In the genomic region with DNA sequence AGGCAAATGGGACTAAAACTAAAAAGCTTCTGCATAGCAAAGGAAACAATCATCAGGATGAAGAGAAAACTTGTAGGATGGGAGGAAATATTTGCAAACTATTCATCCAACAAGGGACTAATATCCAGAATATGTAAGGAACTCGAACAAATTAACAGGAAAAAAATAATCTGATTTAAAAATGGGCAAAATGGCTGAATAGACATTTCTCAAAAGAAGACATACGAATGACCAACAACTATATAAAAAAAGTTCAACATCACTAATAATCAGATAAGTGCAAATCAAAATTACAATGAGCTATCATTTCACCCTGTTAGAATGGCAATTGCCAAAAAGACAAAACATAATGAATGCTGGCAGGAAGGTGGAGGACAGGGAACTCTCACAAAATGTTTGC, we compare ENCODE assay signal across 35 cellular contexts. TPM values are rescaled to one million over a fixed set of nuclear protein-coding genes. Genes with fewer than 3 reads are reported as not detected.
"Had no signal": no experiment of that assay in that cellular context is flagged by ENCODE, and none has a peak within 500 bp of the region (broad histone marks: within the 10 kb centered on the region; RNA-seq: fewer than 3 reads in every experiment).

No MANE protein-coding gene starts in this region.

- H3K4me2 ChIP-seq: neural progenitor cell, smooth muscle cell had no signal

- H3K4me3 ChIP-seq: neural progenitor cell, ovary, psoas muscle, skin epidermis, smooth muscle cell, spleen, suprapubic skin, testis, tibial artery, transverse colon, upper lobe of right lung, uterus had no signal

- ATAC-seq: naive thymus-derived CD4-positive, alpha-beta T cell; natural killer cell; psoas muscle; right cardiac atrium; sciatic nerve; stimulated activated memory B cell treated with anti-CD40 and anti-IgM and Interleukin-4, amounts not matched to agents 10 μg/mL and 1 μg/mL and 100 μg/mL, for 72 hours; stimulated activated naive CD8-positive, alpha-beta T cell treated with anti-CD3 and anti-CD28 coated beads, Interleukin-15, amount 100 ng/mL, for 72 hours; stimulated activated naive CD8-positive, alpha-beta T cell treated with anti-CD3 and anti-CD28 coated beads, Interleukin-15, Interleukin-2, amounts not matched to agents 100 U/mL and 50 U/mL, for 24 hours; upper lobe of right lung had no signal

- H3K4me1 ChIP-seq: neural progenitor cell, parathyroid adenoma, psoas muscle, spleen, suprapubic skin, testis, tibial artery, transverse colon, upper lobe of right lung, uterus had no signal

- H3K9ac ChIP-seq: neural progenitor cell, parathyroid adenoma had no signal

- H3K27ac ChIP-seq: neural progenitor cell, ovary, parathyroid adenoma, psoas muscle, skin epidermis, spleen, suprapubic skin, testis, tibial artery, transverse colon, upper lobe of right lung, uterus had no signal

- H2AFZ ChIP-seq: neural progenitor cell, parathyroid adenoma had no signal

- H3K27me3 ChIP-seq: ovary, spleen, suprapubic skin, testis, tibial artery, transverse colon, upper lobe of right lung, uterus had no signal

- H3K36me3 ChIP-seq: neural progenitor cell, ovary, spleen, suprapubic skin, tibial artery, transverse colon, upper lobe of right lung, uterus had no signal

- H3K9me3 ChIP-seq: ovary, psoas muscle, spleen, suprapubic skin, testis, tibial artery, transverse colon, upper lobe of right lung, uterus had no signal

- DNase-seq: naive thymus-derived CD4-positive, alpha-beta T cell; natural killer cell; occipital lobe; ovary; posterior cingulate gyrus; psoas muscle; right cardiac atrium; spleen; stimulated activated CD4-positive, alpha-beta T cell treated with anti-CD3 and anti-CD28 coated beads, Interleukin-12 subunit alpha, Interleukin-12 subunit beta, amount 100 ng/mL, for 4 hours; stimulated activated CD4-positive, alpha-beta T cell treated with anti-CD3 and anti-CD28 coated beads, Interleukin-1b, Interleukin-23, amount 100 ng/mL, for 48 hours; stimulated activated CD4-positive, alpha-beta T cell treated with anti-CD3 and anti-CD28 coated beads, Interleukin-4, amount 100 ng/mL, for 1 hour; stimulated activated CD4-positive, alpha-beta T cell treated with anti-CD3 and anti-CD28 coated beads, Interleukin-4, amount 100 ng/mL, for 4 hours; stimulated activated CD8-positive, alpha-beta memory T cell treated with anti-CD3 and anti-CD28 coated beads, Interleukin-4, amount 100 ng/mL, for 48 hours; stimulated activated naive CD4-positive, alpha-beta T cell; stimulated activated naive CD8-positive, alpha-beta T cell treated with anti-CD3 and anti-CD28 coated beads, Interleukin-15, amount 100 ng/mL, for 72 hours; stimulated activated naive CD8-positive, alpha-beta T cell treated with anti-CD3 and anti-CD28 coated beads, Interleukin-15, Interleukin-2, amounts not matched to agents 100 U/mL and 50 U/mL, for 24 hours; substantia nigra; testis; tibial artery; transverse colon; upper lobe of right lung; uterus had no signal

RNA-seq across cellular contexts. Expression of a gene that starts 12.0 kb away (rescaled TPM):
- total RNA-seq: naive thymus-derived CD4-positive, alpha-beta T cell; natural killer cell; occipital lobe; osteoblast; ovary; progenitor cell of endocrine pancreas; psoas muscle; renal cortical epithelial cell; right cardiac atrium; sciatic nerve; smooth muscle cell; spleen; suprapubic skin; testis; transverse colon; upper lobe of right lung; urinary bladder; uterus had no signal
- polyA plus RNA-seq: naive thymus-derived CD4-positive, alpha-beta T cell; neural cell; ovary; psoas muscle; right cardiac atrium; smooth muscle cell; spleen; thymus; urinary bladder had no signal

RNA-seq across cellular contexts. Expression of a gene that starts 22.0 kb away (rescaled TPM):
- total RNA-seq: naive thymus-derived CD4-positive, alpha-beta T cell; natural killer cell; occipital lobe; osteoblast; ovary; progenitor cell of endocrine pancreas; psoas muscle; renal cortical epithelial cell; right cardiac atrium; sciatic nerve; smooth muscle cell; spleen; suprapubic skin; transverse colon; upper lobe of right lung; urinary bladder; uterus had no signal
- polyA plus RNA-seq: naive thymus-derived CD4-positive, alpha-beta T cell; neural cell; ovary; psoas muscle; right cardiac atrium; smooth muscle cell; spleen; thymus; urinary bladder had no signal

RNA-seq across cellular contexts. Expression of a gene that starts 35.1 kb away (rescaled TPM):
- total RNA-seq: naive thymus-derived CD4-positive, alpha-beta T cell; natural killer cell; occipital lobe; osteoblast; ovary; progenitor cell of endocrine pancreas; psoas muscle; renal cortical epithelial cell; right cardiac atrium; sciatic nerve; smooth muscle cell; spleen; suprapubic skin; testis; transverse colon; upper lobe of right lung; urinary bladder; uterus had no signal
- polyA plus RNA-seq: naive thymus-derived CD4-positive, alpha-beta T cell; neural cell; ovary; psoas muscle; right cardiac atrium; smooth muscle cell; spleen; thymus; urinary bladder had no signal

RNA-seq across cellular contexts. Expression of a gene that starts 56.8 kb away (rescaled TPM):
- total RNA-seq: naive thymus-derived CD4-positive, alpha-beta T cell; natural killer cell; occipital lobe; osteoblast; ovary; progenitor cell of endocrine pancreas; psoas muscle; renal cortical epithelial cell; right cardiac atrium; sciatic nerve; smooth muscle cell; spleen; suprapubic skin; transverse colon; upper lobe of right lung; urinary bladder; uterus had no signal
- polyA plus RNA-seq: naive thymus-derived CD4-positive, alpha-beta T cell; neural cell; ovary; psoas muscle; right cardiac atrium; smooth muscle cell; spleen; thymus; urinary bladder had no signal
